In genomic region chr11:33272338-33273107, GRCh38 we compare ENCODE assay signal across 22 cellular contexts.
"Had no signal": no experiment of that assay in that cellular context is flagged by ENCODE, and none has a peak within 500 bp of the region (broad histone marks: within the 10 kb centered on the region; RNA-seq: fewer than 3 reads in every experiment).

No MANE protein-coding gene starts in this region.

- H3K4me3 ChIP-seq: lower lobe of right lung, pancreas, transverse colon, uterus had no signal

- H3K9me3 ChIP-seq: lower lobe of right lung, pancreas, transverse colon, uterus had no signal

- H3K4me3 Mint-ChIP-seq: activated CD8-positive, alpha-beta T cell treated with anti-CD3 and anti-CD28 coated beads for 36 hours; activated T-cell treated with anti-CD3 and anti-CD28 coated beads, Interleukin-2, amount 50 U/mL, for 4 hours; activated T-helper 17 cell treated with anti-CD3 and anti-CD28 coated beads, Interleukin-2, amount 50 U/mL, for 72 hours; central memory CD8-positive, alpha-beta T cell; stimulated activated naive B cell treated with anti-CD40 and anti-IgM and Interleukin-4, amounts not matched to agents 10 μg/mL and 1 μg/mL and 100 μg/mL, for 72 hours had no signal

- H3K27me3 Mint-ChIP-seq: activated CD8-positive, alpha-beta T cell treated with anti-CD3 and anti-CD28 coated beads for 36 hours; activated T-helper 17 cell treated with anti-CD3 and anti-CD28 coated beads, Interleukin-2, amount 50 U/mL, for 72 hours; central memory CD8-positive, alpha-beta T cell; stimulated activated naive B cell treated with anti-CD40 and anti-IgM and Interleukin-4, amounts not matched to agents 10 μg/mL and 1 μg/mL and 100 μg/mL, for 72 hours had no signal

- H3K9me3 Mint-ChIP-seq: activated CD8-positive, alpha-beta T cell treated with anti-CD3 and anti-CD28 coated beads for 36 hours; activated T-cell treated with anti-CD3 and anti-CD28 coated beads, Interleukin-2, amount 50 U/mL, for 4 hours; activated T-helper 17 cell treated with anti-CD3 and anti-CD28 coated beads, Interleukin-2, amount 50 U/mL, for 72 hours; central memory CD8-positive, alpha-beta T cell; stimulated activated naive B cell treated with anti-CD40 and anti-IgM and Interleukin-4, amounts not matched to agents 10 μg/mL and 1 μg/mL and 100 μg/mL, for 72 hours had no signal

- H3K36me3 ChIP-seq: lower lobe of right lung, pancreas, transverse colon, uterus had no signal

- H3K27ac Mint-ChIP-seq: activated CD8-positive, alpha-beta T cell treated with anti-CD3 and anti-CD28 coated beads for 36 hours; activated T-helper 17 cell treated with anti-CD3 and anti-CD28 coated beads, Interleukin-2, amount 50 U/mL, for 72 hours; stimulated activated naive B cell treated with anti-CD40 and anti-IgM and Interleukin-4, amounts not matched to agents 10 μg/mL and 1 μg/mL and 100 μg/mL, for 72 hours had no signal

- H3K27me3 ChIP-seq: pancreas, transverse colon, uterus had no signal

- ATAC-seq: activated CD8-positive, alpha-beta T cell treated with anti-CD3 and anti-CD28 coated beads for 36 hours; activated T-cell treated with anti-CD3 and anti-CD28 coated beads, Interleukin-2, amount 50 U/mL, for 4 hours; activated T-helper 17 cell treated with anti-CD3 and anti-CD28 coated beads, Interleukin-2, amount 50 U/mL, for 72 hours; left colon; lower lobe of right lung; pancreas; stimulated activated naive B cell treated with anti-CD40 and anti-IgM and Interleukin-4, amounts not matched to agents 10 μg/mL and 1 μg/mL and 100 μg/mL, for 72 hours had no signal

- H3K27ac ChIP-seq: lower lobe of right lung, pancreas had no signal

- DNase-seq: activated CD4-positive, alpha-beta T cell treated with anti-CD3 and anti-CD28 coated beads, Interleukin-2, amount 50 U/mL, for 1 hour; activated CD8-positive, alpha-beta T cell treated with anti-CD3 and anti-CD28 coated beads for 36 hours; activated gamma-delta T cell treated with Interleukin-2 at 50 U/mL for 16 hours; activated naive CD4-positive, alpha-beta T cell treated with anti-CD3 and anti-CD28 coated beads, Interleukin-2, amount 50 U/mL, for 16 hours; activated T-cell treated with anti-CD3 and anti-CD28 coated beads, Interleukin-2, amount 50 U/mL, for 4 hours; amniotic stem cell; effector memory CD4-positive, alpha-beta T cell; head of caudate nucleus; hippocampal formation; left colon; lower lobe of right lung; nucleus accumbens; pancreas; right cardiac atrium; stimulated activated CD4-positive, alpha-beta T cell treated with anti-CD3 and anti-CD28 coated beads, Interleukin-15, amount 100 ng/mL, for 24 hours; stimulated activated CD4-positive, alpha-beta T cell treated with anti-CD3 and anti-CD28 coated beads, Interleukin-2, amount 100 ng/mL, for 24 hours; stimulated activated naive B cell treated with anti-CD40 and anti-IgM and Interleukin-4, amounts not matched to agents 10 μg/mL and 1 μg/mL and 100 μg/mL, for 72 hours; T-helper 1 cell; transverse colon; uterus had no signal
